Comparison of ENCODE assay signal across 10 cellular contexts in genomic region chr17:40535924-40536717, GRCh38. TPM values are rescaled to one million over a fixed set of nuclear protein-coding genes. Genes with fewer than 3 reads are reported as not detected.
DNase-seq lines count a peak whose midpoint lies in the region; ATAC-seq and TF ChIP-seq lines count a peak whose summit lies in the region.
"Had no signal": no experiment of that assay in that cellular context is flagged by ENCODE, and none has a peak within 500 bp of the region (broad histone marks: within the 10 kb centered on the region; RNA-seq: fewer than 3 reads in every experiment).

No MANE protein-coding gene starts in this region.

- H3K27ac ChIP-seq in AG04450 (ENCODE audit: low read depth, low read length) = peak overlapping the region; percentile 47
- H3K27ac ChIP-seq in esophagus squamous epithelium = peak overlapping the region; percentile 72 to 95 (median 89)
- H3K27ac ChIP-seq: brain microvascular endothelial cell had no signal

- peaks cover 47 to 100% (median 70%) of the 10 kb centered on the region in 3 donors for H3K4me1 ChIP-seq in esophagus squamous epithelium

- intact Hi-C loops in esophagus squamous epithelium (cut with DNase I) = no loop called here

- no peaks in the 10 kb centered on the region for H3K36me3 ChIP-seq in esophagus squamous epithelium
- H3K36me3 ChIP-seq: brain microvascular endothelial cell had no signal

- peak overlapping the region in 1 of 3 donors; percentile 4 for H3K4me3 Mint-ChIP-seq in T-cell
- H3K4me3 Mint-ChIP-seq in osteocyte (ENCODE audit: unreplicated experiment) = no peak overlapping the region

- H3K36me3 Mint-ChIP-seq in T-cell (no peaks in the 10 kb centered on the region), osteocyte (ENCODE audit: unreplicated experiment) (no peaks in the 10 kb centered on the region)

- H3K9me3 Mint-ChIP-seq in T-cell (no peaks in the 10 kb centered on the region), osteocyte (ENCODE audit: unreplicated experiment) (no peaks in the 10 kb centered on the region)

- H3K27me3 ChIP-seq in AG04450 (ENCODE audit: control insufficient read depth, insufficient read depth, low read length) (no peaks in the 10 kb centered on the region), esophagus squamous epithelium (no peaks in the 10 kb centered on the region)
- H3K27me3 ChIP-seq: brain microvascular endothelial cell had no signal

- POLR2A ChIA-PET in AG04450 (lab: Yijun Ruan, JAX) (interaction anchor here (0.6 to 7.5 kb wide), 5 partner anchors 14 to 62 kb away, joined by 3 to 133 read pairs (median 5); no protein-coding TSS in a partner anchor), T-cell (lab: Charles Lee) (interaction anchor here in 1 of 2 donors (1.3 kb wide), 1 partner anchor 25 kb away, joined by 5 read pairs; no protein-coding TSS in a partner anchor)

- no peaks in the 10 kb centered on the region for H3K9me3 ChIP-seq in AG04450 (ENCODE audit: control insufficient read depth, insufficient read depth, low read length)
- H3K9me3 ChIP-seq in esophagus squamous epithelium = no peaks in the 10 kb centered on the region

- CTCF ChIA-PET in AG04450 (lab: Charles Lee) = interaction anchor here (0.7 to 13.7 kb wide), 8 partner anchors 13 to 317 kb away, joined by 3 to 174 read pairs (median 8); no protein-coding TSS in a partner anchor
- CTCF ChIA-PET in T-cell (lab: Charles Lee) = interaction anchor here (0.6 to 2.3 kb wide), 9 partner anchors 16 to 1112 kb away, joined by 3 to 9 read pairs (median 4); no protein-coding TSS in a partner anchor

- H3K27ac Mint-ChIP-seq in T-cell = peak overlapping the region; percentile 47 to 62
- peak overlapping the region; percentile 77 for H3K27ac Mint-ChIP-seq in osteocyte (ENCODE audit: unreplicated experiment)

- H3K27me3 Mint-ChIP-seq in T-cell (no peaks in the 10 kb centered on the region), osteocyte (ENCODE audit: unreplicated experiment) (no peaks in the 10 kb centered on the region)

- H3K4me1 Mint-ChIP-seq in T-cell = peaks cover 87 to 97% (median 94%) of the 10 kb centered on the region in 3 donors
- H3K4me1 Mint-ChIP-seq in osteocyte (ENCODE audit: unreplicated experiment) = peaks cover 85% of the 10 kb centered on the region

- TF ChIP-seq CTCF in AG04450 (IDR thresholded peaks at IDR 0.05; ENCODE audit: low read depth, low read length) = no peak
- TF ChIP-seq CTCF in esophagus squamous epithelium (IDR thresholded peaks at IDR 0.05) = no peak
- TF ChIP-seq CTCF in osteocyte (IDR thresholded peaks at IDR 0.05) = no peak

- 33 to 40% methylated on average over 11 to 12 of the region's 12 CpGs for WGBS in esophagus squamous epithelium, 2 donors

- ATAC-seq in T-cell (replicated peaks in 1 of 4) = no peak

- no peak for TF ChIP-seq POLR2A in esophagus squamous epithelium (IDR thresholded peaks at IDR 0.05)

- H3K4me3 ChIP-seq in AG04450 (ENCODE audit: low read depth, low read length) (no peak overlapping the region), esophagus squamous epithelium (peak overlapping the region in 1 of 4 donors; percentile 30)

- DNase-seq in AG04450 (ENCODE audit: low read depth, low spot score) = no peak
- no peak for DNase-seq in T-cell
- DNase-seq in esophagus squamous epithelium (lab: John Stamatoyannopoulos, UW) = no peak
- no peak for DNase-seq in osteocyte (ENCODE audit: extremely low spot score, unreplicated experiment)
- no peak for DNase-seq in NCI-H1694 (lab: John Stamatoyannopoulos, UW)
- no peak for DNase-seq in NCI-H2196 (lab: John Stamatoyannopoulos, UW; ENCODE audit: unreplicated experiment)
- DNase-seq in HCEC 1CT = no peak
- no peak for DNase-seq in amniotic stem cell (lab: John Stamatoyannopoulos, UW)
- DNase-seq: brain microvascular endothelial cell, NCI-H2029 had no signal

RNA-seq across cellular contexts. Expression of gene CCR7, which starts 29.2 kb away (rescaled TPM):
- polyA plus RNA-seq in AG04450 (2011; rRNA removed) = 0.12 and 0.22 TPM in 2 replicates
- 0.09 and 0.22 TPM in 2 replicates for polyA minus RNA-seq in AG04450 (2011; rRNA and poly(A)+ RNA removed)
- total RNA-seq in T-cell = 100 to 1,000 TPM; 173 to 438 (median 340) TPM
- under 1 TPM in 3 of 4 donors, not detected in 1; 0.12 to 0.95 (median 0.53) TPM for total RNA-seq in esophagus squamous epithelium
- 0.21 TPM in 1 of 2 replicates, not detected in the other for total RNA-seq in osteocyte

RNA-seq across cellular contexts. Expression of gene TNS4, which starts 34.7 kb away (rescaled TPM):
- 0.07 and 0.10 TPM in 2 replicates for polyA plus RNA-seq in AG04450 (2011; rRNA removed)
- 0.04 and 0.09 TPM in 2 replicates for polyA minus RNA-seq in AG04450 (2011; rRNA and poly(A)+ RNA removed)
- total RNA-seq in T-cell = 1 to 10 TPM in 2 of 5 donors, under 1 TPM in 3; 0.55 to 3.7 (median 0.66) TPM
- total RNA-seq in esophagus squamous epithelium = 100 to 1,000 TPM in 1 of 4 donors, 10 to 100 TPM in 3; 34.6 to 104 (median 71.1) TPM
- total RNA-seq in osteocyte = 0.21 and 0.73 TPM in 2 replicates

Comparison
In these comparisons a context has a peak if more than half of its experiments do, and no peak if none do; other contexts are left out.
1. RNA of gene CCR7, which starts 29.2 kb away (total RNA-seq): 173 to 438 TPM in T-cell; 0.12 to 0.95 TPM in esophagus squamous epithelium and 0.21 TPM in osteocyte; every median in the first group is over 10 times any median in the second.
2. RNA of gene TNS4, which starts 34.7 kb away (total RNA-seq): 34.6 to 104 TPM in esophagus squamous epithelium; 0.21 to 0.73 TPM in osteocyte and 0.55 to 3.7 TPM in T-cell; every median in the first group is over 4 times any median in the second.